ENCODE assay signal across 1 cellular context in the genomic region with DNA sequence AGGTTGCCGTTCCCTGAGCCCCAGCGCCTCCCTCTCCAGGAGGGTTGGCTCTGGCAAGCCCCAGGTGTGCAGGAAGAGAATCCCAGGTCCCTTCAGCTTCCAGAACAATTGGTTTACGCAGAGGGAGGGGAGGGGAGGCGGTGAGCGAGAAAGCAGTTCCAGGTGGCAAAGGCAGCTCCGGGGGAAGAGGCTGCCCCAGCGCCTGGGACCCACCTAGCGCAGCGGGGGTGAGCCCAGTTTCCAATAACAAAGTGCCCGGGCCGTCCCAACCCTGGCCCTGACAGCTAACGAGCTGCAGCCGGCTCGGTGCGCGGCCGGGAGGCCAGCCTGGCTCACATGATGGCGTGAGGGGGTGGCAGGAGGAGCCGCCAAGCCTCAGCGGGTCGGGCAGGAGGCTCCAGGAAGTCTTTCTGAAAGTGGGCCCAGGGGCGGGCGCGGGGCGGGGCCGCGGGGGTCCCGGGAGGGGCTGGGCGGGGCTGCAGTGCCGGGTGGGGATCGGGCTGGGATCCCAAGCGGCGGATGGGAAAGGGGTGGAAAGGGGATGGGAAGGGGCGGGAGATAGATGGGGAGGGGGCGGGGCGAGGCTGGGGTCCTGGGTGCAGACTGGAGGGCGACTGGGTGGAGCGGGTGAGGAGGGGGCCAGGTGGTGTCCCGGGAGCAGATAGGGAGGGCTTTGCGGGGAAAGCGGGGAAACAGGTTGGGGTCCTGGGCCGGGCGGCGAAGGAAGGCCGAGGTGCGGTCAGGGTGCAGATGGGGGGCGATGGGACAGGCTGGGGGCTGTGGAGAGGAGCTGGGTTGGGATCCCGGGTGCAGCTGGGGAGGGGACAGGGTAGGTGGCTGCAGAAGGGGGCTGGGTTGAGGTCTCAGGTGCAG.
A peak's percentile ranks its signal among the peaks of the same experiment; 100 is the strongest.
TF ChIP-seq lines count a peak whose summit lies in the region.

No MANE protein-coding gene starts in this region.

TF ChIP-seq in IMR-90, 13 proteins besides CTCF, POLR2A, EP300 and RAD21:
- TF ChIP-seq FOS (IDR thresholded peaks at IDR 0.05; ENCODE audit: low read depth, low read length): no peak
- TF ChIP-seq CEBPB (IDR thresholded peaks at IDR 0.05; ENCODE audit: low read depth, low read length): no peak
- TF ChIP-seq NFE2L2 (IDR thresholded peaks at IDR 0.05; ENCODE audit: low read depth, low read length): no peak
- TF ChIP-seq BHLHE40 (IDR thresholded peaks at IDR 0.05; ENCODE audit: low read depth, low read length): no peak; the same call in 1 of the 2 replicates
- TF ChIP-seq, protein P1, sequence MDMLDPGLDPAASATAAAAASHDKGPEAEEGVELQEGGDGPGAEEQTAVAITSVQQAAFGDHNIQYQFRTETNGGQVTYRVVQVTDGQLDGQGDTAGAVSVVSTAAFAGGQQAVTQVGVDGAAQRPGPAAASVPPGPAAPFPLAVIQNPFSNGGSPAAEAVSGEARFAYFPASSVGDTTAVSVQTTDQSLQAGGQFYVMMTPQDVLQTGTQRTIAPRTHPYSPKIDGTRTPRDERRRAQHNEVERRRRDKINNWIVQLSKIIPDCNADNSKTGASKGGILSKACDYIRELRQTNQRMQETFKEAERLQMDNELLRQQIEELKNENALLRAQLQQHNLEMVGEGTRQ (IDR thresholded peaks at IDR 0.05; ENCODE audit: low read depth, low read length): peak; percentile 56
- TF ChIP-seq RCOR1 (IDR thresholded peaks at IDR 0.05; ENCODE audit: insufficient replicate concordance, low read length): no peak
- TF ChIP-seq SMC3 (IDR thresholded peaks at IDR 0.05; ENCODE audit: low read depth, low read length): no peak
